In genomic region chr10:28722065-28722803, GRCh38 we compare ENCODE assay signal across 1 cellular context.
TF ChIP-seq lines count a peak whose summit lies in the region.

No MANE protein-coding gene starts in this region.

TF ChIP-seq in HepG2, 621 proteins besides CTCF, POLR2A, EP300 and RAD21 (continued from another document and continues in another):
- 0 out of 2 replicates have a peak, but pooled peaks have one; percentile 24 for TF ChIP-seq MLX (CRISPR knock-in tag; IDR thresholded peaks at IDR 0.05)
- no peak for TF ChIP-seq ZMAT5 (CRISPR knock-in tag; IDR thresholded peaks at IDR 0.05; ENCODE audit: borderline replicate concordance, low read depth)
- no peak for TF ChIP-seq PRDM10 (CRISPR knock-in tag; IDR thresholded peaks at IDR 0.05; ENCODE audit: low read depth)
- peak; percentile 77 for TF ChIP-seq TBX2 (CRISPR knock-in tag; IDR thresholded peaks at IDR 0.05; ENCODE audit: borderline replicate concordance)
- no peak for TF ChIP-seq RAD51 (IDR thresholded peaks at IDR 0.05; ENCODE audit: borderline replicate concordance)
- no peak for TF ChIP-seq GLMP (CRISPR knock-in tag; IDR thresholded peaks at IDR 0.05; ENCODE audit: borderline replicate concordance)
- TF ChIP-seq ZNF652 (CRISPR knock-in tag; IDR thresholded peaks at IDR 0.05; ENCODE audit: borderline replicate concordance, low read depth): no peak
- TF ChIP-seq ZNF577 (CRISPR knock-in tag; IDR thresholded peaks at IDR 0.05; ENCODE audit: borderline replicate concordance, low read depth): no peak
- no peak for TF ChIP-seq ZNF10 (CRISPR knock-in tag; IDR thresholded peaks at IDR 0.05; ENCODE audit: borderline replicate concordance, low read depth)
- TF ChIP-seq THAP7 (CRISPR knock-in tag; IDR thresholded peaks at IDR 0.05): no peak
- TF ChIP-seq HMGXB4 (CRISPR knock-in tag; IDR thresholded peaks at IDR 0.05; ENCODE audit: borderline replicate concordance in 1 of 2, low read depth in 1 of 2): peak in 1 of 2 experiments; percentile 60; a peak in 2 of 4 replicates
- TF ChIP-seq ZNF710 (CRISPR knock-in tag; IDR thresholded peaks at IDR 0.05; ENCODE audit: borderline replicate concordance): no peak; the same call in 1 of the 2 replicates
- no peak for TF ChIP-seq RNF2 (conservative IDR thresholded peaks at IDR 0.05; ENCODE audit: low read depth)
- no peak for TF ChIP-seq NFE2 (CRISPR knock-in tag; IDR thresholded peaks at IDR 0.05)
- TF ChIP-seq ZNF772 (CRISPR knock-in tag; IDR thresholded peaks at IDR 0.05): no peak
- no peak for TF ChIP-seq KAT7 (CRISPR knock-in tag; IDR thresholded peaks at IDR 0.05; ENCODE audit: borderline replicate concordance)
- TF ChIP-seq ARNT2 (CRISPR knock-in tag; IDR thresholded peaks at IDR 0.05; ENCODE audit: low read depth): no peak
- no peak for TF ChIP-seq ZZZ3 (CRISPR knock-in tag; IDR thresholded peaks at IDR 0.05; ENCODE audit: borderline replicate concordance)
- no peak for TF ChIP-seq SIN3B (IDR thresholded peaks at IDR 0.05; ENCODE audit: low read length)
- TF ChIP-seq ZNF207 (IDR thresholded peaks at IDR 0.05; ENCODE audit: borderline replicate concordance): no peak
- no peak for TF ChIP-seq NFKBIZ (CRISPR knock-in tag; IDR thresholded peaks at IDR 0.05)
- TF ChIP-seq GATAD2A (CRISPR knock-in tag; IDR thresholded peaks at IDR 0.05): peak; percentile 16; the same call in 1 of the 2 replicates
- TF ChIP-seq ZSCAN21 (CRISPR knock-in tag; IDR thresholded peaks at IDR 0.05; ENCODE audit: borderline replicate concordance): 0 out of 2 replicates have a peak, but pooled peaks have one; percentile 46
- no peak for TF ChIP-seq ZKSCAN5 (CRISPR knock-in tag; IDR thresholded peaks at IDR 0.05)
- TF ChIP-seq PAXIP1 (CRISPR knock-in tag; conservative IDR thresholded peaks at IDR 0.05): no peak; the same call in 1 of the 2 replicates
- no peak for TF ChIP-seq ATF2 (CRISPR knock-in tag; IDR thresholded peaks at IDR 0.05)
- TF ChIP-seq CHD4 (IDR thresholded peaks at IDR 0.05; ENCODE audit: borderline replicate concordance, low read length): no peak
- no peak for TF ChIP-seq ZBTB49 (CRISPR knock-in tag; IDR thresholded peaks at IDR 0.05; ENCODE audit: borderline replicate concordance)
- TF ChIP-seq ZNF660 (CRISPR knock-in tag; IDR thresholded peaks at IDR 0.05; ENCODE audit: borderline replicate concordance, low read depth): no peak
- no peak for TF ChIP-seq CBX5 (CRISPR knock-in tag; IDR thresholded peaks at IDR 0.05; ENCODE audit: borderline replicate concordance)
- no peak for TF ChIP-seq ZNF138 (CRISPR knock-in tag; IDR thresholded peaks at IDR 0.05; ENCODE audit: low read depth)
- TF ChIP-seq ZSCAN9 (CRISPR knock-in tag; IDR thresholded peaks at IDR 0.05; ENCODE audit: borderline replicate concordance): no peak
- TF ChIP-seq ZNF546 (CRISPR knock-in tag; conservative IDR thresholded peaks at IDR 0.05): no peak
- TF ChIP-seq RCOR2 (CRISPR knock-in tag; IDR thresholded peaks at IDR 0.05): no peak
- TF ChIP-seq ZBTB1 (CRISPR knock-in tag; IDR thresholded peaks at IDR 0.05; ENCODE audit: borderline replicate concordance): no peak
- TF ChIP-seq ISX (CRISPR knock-in tag; conservative IDR thresholded peaks at IDR 0.05): no peak
- TF ChIP-seq ZSCAN25 (CRISPR knock-in tag; IDR thresholded peaks at IDR 0.05): no peak
- no peak; the same call in 1 of the 2 replicates for TF ChIP-seq SPEN (CRISPR knock-in tag; IDR thresholded peaks at IDR 0.05; ENCODE audit: low read depth)
- no peak for TF ChIP-seq HBP1 (CRISPR knock-in tag; IDR thresholded peaks at IDR 0.05; ENCODE audit: low read depth)
